In genomic region chrX:71995122-71995521, GRCh38 we compare ENCODE assay signal across 1 cellular context.
TF ChIP-seq lines count a peak whose summit lies in the region.

No MANE protein-coding gene starts in this region.

TF ChIP-seq in K562, 482 proteins besides CTCF, POLR2A, EP300 and RAD21 (continued from another document):
- no peak for TF ChIP-seq NR0B1 (IDR thresholded peaks at IDR 0.05; ENCODE audit: partially characterized antibody)
